10 cellular contexts compared by ENCODE assay signal in the genomic region with DNA sequence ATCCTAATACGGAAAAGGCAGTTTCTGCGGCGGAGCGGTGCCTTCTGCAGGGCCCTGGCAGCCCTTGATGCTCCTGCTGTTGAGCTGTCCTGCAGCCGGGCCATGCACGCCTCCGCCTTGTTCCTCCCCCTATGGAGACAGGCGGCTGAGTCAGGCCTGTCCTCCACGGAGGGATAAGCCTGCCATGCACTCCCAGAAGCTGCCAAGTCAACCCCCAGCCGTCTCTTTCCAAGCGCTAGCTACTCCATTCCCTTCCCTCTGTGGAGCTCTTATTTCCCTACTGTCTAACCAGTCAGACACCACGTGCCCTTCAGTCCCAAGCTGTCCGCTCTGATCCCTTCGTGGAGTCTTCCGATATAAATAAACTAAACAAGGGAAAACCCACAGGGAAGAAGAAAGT.
DNase-seq lines count a peak whose midpoint lies in the region; ATAC-seq and TF ChIP-seq lines count a peak whose summit lies in the region.
"Had no signal": no experiment of that assay in that cellular context is flagged by ENCODE, and none has a peak within 500 bp of the region (broad histone marks: within the 10 kb centered on the region; RNA-seq: fewer than 3 reads in every experiment).

No MANE protein-coding gene starts in this region.

- 25 to 38% (median 33%) methylated on average over 15 of the region's 15 CpGs for WGBS in adrenal gland, 4 donors

- H3K36me3 ChIP-seq in adrenal gland (replicated peaks in 1 of 2), result no peaks in the 10 kb centered on the region
- H3K36me3 ChIP-seq: neutrophil had no signal

- H3K4me3 ChIP-seq in adrenal gland, result no peak overlapping the region

- peak; percentile 71 for DNase-seq in ELF-1 (ENCODE audit: low read depth, low spot score)
- peak; percentile 85 to 95 (median 93) for DNase-seq in adrenal gland
- DNase-seq in cardiac septum (ENCODE audit: low spot score), result peak; percentile 88
- DNase-seq in renal cortical epithelial cell (ENCODE audit: low read depth), result peak; percentile 36
- DNase-seq in NCI-H748 (lab: John Stamatoyannopoulos, UW; ENCODE audit: unreplicated experiment), result no peak
- DNase-seq in CD1c-positive myeloid dendritic cell (ENCODE audit: extremely low spot score), result no peak
- DNase-seq: NCI-H146 had no signal

- no peaks in the 10 kb centered on the region for H3K9me3 ChIP-seq in adrenal gland (replicated peaks in 1 of 3)
- H3K9me3 ChIP-seq: neutrophil had no signal

- peak in 1 of 2 donors; percentile 62 for TF ChIP-seq POLR2A in adrenal gland (IDR thresholded peaks at IDR 0.05)

- H3K27ac ChIP-seq in adrenal gland, result peak overlapping the region; percentile 9 to 69 (median 63)
- H3K27ac ChIP-seq: neutrophil had no signal

- no peaks in the 10 kb centered on the region for H3K27me3 ChIP-seq in adrenal gland
- H3K27me3 ChIP-seq: neutrophil had no signal

- TF ChIP-seq CTCF in adrenal gland (IDR thresholded peaks at IDR 0.05), result peak in 1 of 6 experiments; percentile 4

- peaks cover 21 to 30% of the 10 kb centered on the region in 2 donors for H3K4me1 ChIP-seq in adrenal gland (replicated peaks in 1 of 2)

- ATAC-seq in GM19467 (IDR thresholded peaks at IDR 0.05; ENCODE audit: unreplicated experiment), result no peak
- no peak for ATAC-seq in GM19452 (IDR thresholded peaks at IDR 0.05; ENCODE audit: unreplicated experiment)

- intact Hi-C loops in adrenal gland (cut with DNase I), result loop anchor here (5.0 to 10.0 kb wide), 4 partner anchors 323 to 1148 kb away; partner anchors contain the start of gene IRS2 (in 2 of the 2)
- intact Hi-C loops in cardiac septum (cut with DNase I), result loop anchor here (1.0 to 5.0 kb wide), 6 partner anchors 63 to 1148 kb away; partner anchors contain the start of gene IRS2

Comparison
In these comparisons a context has a peak if more than half of its experiments do, and no peak if none do; other contexts are left out.
1. DNase-seq: peak in ELF-1 (single experiment), adrenal gland (7 of 7), cardiac septum (single experiment) and renal cortical epithelial cell (single experiment); none in NCI-H748 (single experiment) and CD1c-positive myeloid dendritic cell (single experiment).